Comparison of ENCODE assay signal across 20 cellular contexts in genomic region chr2:50315366-50315765, GRCh38.
"Had no signal": no experiment of that assay in that cellular context is flagged by ENCODE, and none has a peak within 500 bp of the region (broad histone marks: within the 10 kb centered on the region; RNA-seq: fewer than 3 reads in every experiment).

No MANE protein-coding gene starts in this region.

- H3K9me3 ChIP-seq: psoas muscle, right lobe of liver, testis, tibial nerve had no signal

- H3K27ac ChIP-seq: hepatocyte, psoas muscle, right lobe of liver, testis, tibial nerve had no signal

- H3K36me3 ChIP-seq: right lobe of liver, tibial nerve had no signal

- H3K4me1 ChIP-seq: psoas muscle, right lobe of liver, testis, tibial nerve had no signal

- DNase-seq: cortex of kidney; effector CD8-positive, alpha-beta T cell; foreskin melanocyte; head of caudate nucleus; left colon; left ventricle myocardium superior; mesenchymal stem cell; naive B cell; psoas muscle; retina; right lobe of liver; stimulated activated CD4-positive, alpha-beta T cell treated with anti-CD3 and anti-CD28 coated beads, Interleukin-15, amount 100 ng/mL, for 24 hours; stimulated activated CD4-positive, alpha-beta T cell treated with anti-CD3 and anti-CD28 coated beads, Interleukin-1b, Interleukin-23, amount 100 ng/mL, for 48 hours; stimulated activated CD4-positive, alpha-beta T cell treated with anti-CD3 and anti-CD28 coated beads, Interleukin-4, amount 100 ng/mL, for 24 hours; testis had no signal

- ATAC-seq: left colon; left ventricle myocardium superior; psoas muscle; right lobe of liver; stimulated activated memory B cell treated with anti-CD40 and anti-IgM and Interleukin-4, amounts not matched to agents 10 μg/mL and 1 μg/mL and 100 μg/mL, for 72 hours had no signal

- H3K27me3 ChIP-seq: dorsolateral prefrontal cortex, hepatocyte, right lobe of liver, testis, tibial nerve had no signal

- H3K4me3 ChIP-seq: dorsolateral prefrontal cortex, hepatocyte, lung, psoas muscle, right lobe of liver, testis, tibial nerve had no signal
